Comparison of ENCODE assay signal across 27 cellular contexts in the genomic region with DNA sequence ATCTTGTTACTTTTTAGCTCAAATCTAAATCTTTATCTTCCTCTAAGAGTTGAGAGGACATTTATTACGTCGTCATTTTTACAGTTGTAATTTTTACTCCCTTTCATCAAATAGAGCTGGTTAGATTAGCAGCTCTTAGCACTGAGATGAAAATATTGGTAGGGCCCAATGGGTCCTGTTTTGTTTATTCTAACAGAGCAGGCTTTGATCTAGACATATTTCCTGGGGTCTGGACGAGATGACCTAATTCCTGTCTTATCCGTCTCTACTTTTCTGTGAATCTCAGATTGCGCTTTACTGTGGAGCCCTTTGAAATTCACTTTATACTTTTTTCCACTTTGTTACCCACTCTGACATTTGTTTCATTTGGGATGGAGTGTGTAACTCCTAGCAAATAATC. TPM values are rescaled to one million over a fixed set of nuclear protein-coding genes. Genes with fewer than 3 reads are reported as not detected.
"Had no signal": no experiment of that assay in that cellular context is flagged by ENCODE, and none has a peak within 500 bp of the region (broad histone marks: within the 10 kb centered on the region; RNA-seq: fewer than 3 reads in every experiment).

No MANE protein-coding gene starts in this region.

- H3K27ac Mint-ChIP-seq: activated CD4-positive, alpha-beta memory T cell treated with anti-CD3 and anti-CD28 coated beads for 36 hours; activated CD4-positive, alpha-beta T cell treated with anti-CD3 and anti-CD28 coated beads, Interleukin-2, amount 10 ng/mL, durations not matched to agents 7 days and 5 days; activated naive CD4-positive, alpha-beta T cell treated with anti-CD3 and anti-CD28 coated beads, Interleukin-2, amount 10 ng/mL, durations not matched to agents 7 days and 5 days; activated naive CD8-positive, alpha-beta T cell treated with anti-CD3 and anti-CD28 coated beads for 36 hours; activated T-helper 17 cell treated with anti-CD3 and anti-CD28 coated beads, Interleukin-2, amount 50 U/mL, for 72 hours; T-helper 1 cell treated with Interleukin-12 subunit alpha and Interleukin-12 subunit beta and Interleukin-4 antibody, amounts not matched to agents 30 μg/mL and 1 μg/mL, for 36 hours had no signal

- H3K27ac ChIP-seq: brain microvascular endothelial cell, cardiac muscle cell, Peyer's patch, RWPE1, SJCRH30 had no signal

- ATAC-seq: activated T-helper 17 cell treated with anti-CD3 and anti-CD28 coated beads, Interleukin-2, amount 50 U/mL, for 72 hours; SK-N-SH treated with all-trans-retinoic acid at 6 μM for 48 hours had no signal

- H3K4me3 Mint-ChIP-seq: activated CD4-positive, alpha-beta memory T cell treated with anti-CD3 and anti-CD28 coated beads for 36 hours; activated CD4-positive, alpha-beta T cell treated with anti-CD3 and anti-CD28 coated beads, Interleukin-2, amount 10 ng/mL, durations not matched to agents 7 days and 5 days; activated naive CD4-positive, alpha-beta T cell treated with anti-CD3 and anti-CD28 coated beads, Interleukin-2, amount 10 ng/mL, durations not matched to agents 7 days and 5 days; activated naive CD8-positive, alpha-beta T cell treated with anti-CD3 and anti-CD28 coated beads for 36 hours; activated T-helper 17 cell treated with anti-CD3 and anti-CD28 coated beads, Interleukin-2, amount 50 U/mL, for 72 hours; T-helper 1 cell treated with Interleukin-12 subunit alpha and Interleukin-12 subunit beta and Interleukin-4 antibody, amounts not matched to agents 30 μg/mL and 1 μg/mL, for 36 hours had no signal

- H3K36me3 Mint-ChIP-seq: activated CD4-positive, alpha-beta memory T cell treated with anti-CD3 and anti-CD28 coated beads for 36 hours; activated naive CD8-positive, alpha-beta T cell treated with anti-CD3 and anti-CD28 coated beads for 36 hours had no signal

- H3K4me3 ChIP-seq: cardiac muscle cell, Peyer's patch, SJCRH30 had no signal

- DNase-seq: activated CD4-positive, alpha-beta memory T cell treated with anti-CD3 and anti-CD28 coated beads for 36 hours; activated CD4-positive, alpha-beta T cell treated with anti-CD3 and anti-CD28 coated beads, Interleukin-2, amount 10 ng/mL, durations not matched to agents 7 days and 5 days; activated CD4-positive, CD25-positive, alpha-beta regulatory T cell; activated CD8-positive, alpha-beta memory T cell treated with anti-CD3 and anti-CD28 coated beads for 24 hours; activated gamma-delta T cell treated with Interleukin-2 at 50 U/mL for 16 hours; activated naive CD4-positive, alpha-beta T cell treated with anti-CD3 and anti-CD28 coated beads, Interleukin-2, amount 10 ng/mL, durations not matched to agents 7 days and 5 days; activated naive CD8-positive, alpha-beta T cell treated with anti-CD3 and anti-CD28 coated beads for 36 hours; activated T-cell treated with anti-CD3 and anti-CD28 coated beads, Interleukin-2, amount 50 U/mL, for 48 hours; brain microvascular endothelial cell; cerebellar nuclear complex; KG1; NCI-H1048; NCI-H2029; NCI-H2107; NCI-H2171 treated with DMSO at 0.1 percent for 48 hours; NCI-H524; Peyer's patch; Right ventricle myocardium superior; SJCRH30; SW 1271; T-helper 9 cell had no signal

- H3K27me3 ChIP-seq: cardiac muscle cell, SJCRH30 had no signal

- H3K4me1 Mint-ChIP-seq: activated CD4-positive, alpha-beta T cell treated with anti-CD3 and anti-CD28 coated beads, Interleukin-2, amount 10 ng/mL, durations not matched to agents 7 days and 5 days; activated naive CD8-positive, alpha-beta T cell treated with anti-CD3 and anti-CD28 coated beads for 36 hours; activated T-helper 17 cell treated with anti-CD3 and anti-CD28 coated beads, Interleukin-2, amount 50 U/mL, for 72 hours had no signal

- H3K4me1 ChIP-seq: Peyer's patch, SJCRH30 had no signal

- H3K9me3 Mint-ChIP-seq: activated CD4-positive, alpha-beta memory T cell treated with anti-CD3 and anti-CD28 coated beads for 36 hours; activated CD4-positive, alpha-beta T cell treated with anti-CD3 and anti-CD28 coated beads, Interleukin-2, amount 10 ng/mL, durations not matched to agents 7 days and 5 days; activated naive CD4-positive, alpha-beta T cell treated with anti-CD3 and anti-CD28 coated beads, Interleukin-2, amount 10 ng/mL, durations not matched to agents 7 days and 5 days; activated T-helper 17 cell treated with anti-CD3 and anti-CD28 coated beads, Interleukin-2, amount 50 U/mL, for 72 hours had no signal

- H3K36me3 ChIP-seq: brain microvascular endothelial cell, Peyer's patch, SJCRH30 had no signal

- H3K9me3 ChIP-seq: SJCRH30 had no signal

RNA-seq across cellular contexts. Expression of a gene that starts 18.6 kb away (rescaled TPM):
- total RNA-seq: activated CD4-positive, alpha-beta memory T cell treated with anti-CD3 and anti-CD28 coated beads for 36 hours; activated CD4-positive, alpha-beta T cell treated with anti-CD3 and anti-CD28 coated beads, Interleukin-2, amount 10 ng/mL, durations not matched to agents 7 days and 5 days; activated naive CD8-positive, alpha-beta T cell treated with anti-CD3 and anti-CD28 coated beads for 36 hours; activated T-helper 17 cell treated with anti-CD3 and anti-CD28 coated beads, Interleukin-2, amount 50 U/mL, for 72 hours; LHCN-M2 had no signal
